In genomic region chr5:21654551-21654950, GRCh38 we compare ENCODE assay signal across 32 cellular contexts.
"Had no signal": no experiment of that assay in that cellular context is flagged by ENCODE, and none has a peak within 500 bp of the region (broad histone marks: within the 10 kb centered on the region; RNA-seq: fewer than 3 reads in every experiment).

No MANE protein-coding gene starts in this region.

- H3K27ac Mint-ChIP-seq: naive B cell; naive thymus-derived CD4-positive, alpha-beta T cell; naive thymus-derived CD8-positive, alpha-beta T cell; natural killer cell; natural killer cell treated with Interleukin-12 subunit alpha and Interleukin-12 subunit beta and Interleukin-15 and Interleukin-18, amount 100 ng/mL, for 72 hours; nephron progenitor cell; neural progenitor cell; progenitor cell of endocrine pancreas had no signal

- H3K36me3 ChIP-seq: neural progenitor cell, neutrophil, ovary, prostate gland, right atrium auricular region, right lobe of liver, sigmoid colon, spleen had no signal

- H3K79me2 ChIP-seq: parathyroid adenoma had no signal

- FAIRE-seq: small intestine had no signal

- H3K9me3 ChIP-seq: neutrophil, ovary, prostate gland, psoas muscle, right atrium auricular region, right lobe of liver, sigmoid colon, spleen had no signal

- H3K27me3 Mint-ChIP-seq: naive B cell; naive thymus-derived CD4-positive, alpha-beta T cell; naive thymus-derived CD8-positive, alpha-beta T cell; natural killer cell treated with Interleukin-12 subunit alpha and Interleukin-12 subunit beta and Interleukin-15 and Interleukin-18, amount 100 ng/mL, for 72 hours; progenitor cell of endocrine pancreas had no signal

- DNase-seq: naive B cell; naive thymus-derived CD4-positive, alpha-beta T cell; naive thymus-derived CD8-positive, alpha-beta T cell; natural killer cell; nephron progenitor cell; nucleus accumbens; occipital lobe; ovary; posterior cingulate gyrus; psoas muscle; retina; right cardiac atrium; right lobe of liver; sigmoid colon; small intestine; spleen; stimulated activated CD4-positive, alpha-beta T cell treated with anti-CD3 and anti-CD28 coated beads, Interleukin-12 subunit alpha, Interleukin-12 subunit beta, amount 100 ng/mL, for 4 hours; stimulated activated CD4-positive, alpha-beta T cell treated with anti-CD3 and anti-CD28 coated beads, Interleukin-15, amount 100 ng/mL, for 24 hours; stimulated activated CD4-positive, alpha-beta T cell treated with anti-CD3 and anti-CD28 coated beads, Interleukin-1b, Interleukin-23, amount 100 ng/mL, for 48 hours; stimulated activated CD4-positive, alpha-beta T cell treated with anti-CD3 and anti-CD28 coated beads, Interleukin-2, amount 100 ng/mL, for 24 hours had no signal

- H3K4me1 ChIP-seq: neural progenitor cell, parathyroid adenoma, prostate gland, psoas muscle, right atrium auricular region, right lobe of liver, sigmoid colon, spleen had no signal

- H3K27me3 ChIP-seq: neural progenitor cell, neutrophil, ovary, right atrium auricular region, right lobe of liver, sigmoid colon, spleen had no signal

- H3K4me3 Mint-ChIP-seq: naive B cell; naive thymus-derived CD4-positive, alpha-beta T cell; naive thymus-derived CD8-positive, alpha-beta T cell; natural killer cell; natural killer cell treated with Interleukin-12 subunit alpha and Interleukin-12 subunit beta and Interleukin-15 and Interleukin-18, amount 100 ng/mL, for 72 hours; nephron; nephron progenitor cell; neural crest cell; neural progenitor cell had no signal

- H3K4me3 ChIP-seq: neural progenitor cell, ovary, prostate gland, psoas muscle, right atrium auricular region, right lobe of liver, sigmoid colon, skin epidermis, smooth muscle cell, spleen had no signal

- ATAC-seq: naive thymus-derived CD4-positive, alpha-beta T cell; naive thymus-derived CD8-positive, alpha-beta T cell; natural killer cell; natural killer cell treated with Interleukin-12 subunit alpha and Interleukin-12 subunit beta and Interleukin-15 and Interleukin-18, amount 100 ng/mL, for 72 hours; psoas muscle; right cardiac atrium; right lobe of liver; sciatic nerve had no signal

- H3K4me1 Mint-ChIP-seq: naive B cell; naive thymus-derived CD4-positive, alpha-beta T cell; naive thymus-derived CD8-positive, alpha-beta T cell; natural killer cell; nephron; neural crest cell had no signal

- H2AFZ ChIP-seq: neural progenitor cell, parathyroid adenoma had no signal

- H3K9me3 Mint-ChIP-seq: nephron, nephron progenitor cell, neural crest cell, neural progenitor cell had no signal

- H3K27ac ChIP-seq: neural progenitor cell, neutrophil, ovary, parathyroid adenoma, prostate gland, psoas muscle, right atrium auricular region, right lobe of liver, sigmoid colon, skin epidermis, spleen had no signal

- H3K4me2 ChIP-seq: neural progenitor cell, smooth muscle cell had no signal

- H3K36me3 Mint-ChIP-seq: naive B cell; naive thymus-derived CD4-positive, alpha-beta T cell; naive thymus-derived CD8-positive, alpha-beta T cell; natural killer cell; natural killer cell treated with Interleukin-12 subunit alpha and Interleukin-12 subunit beta and Interleukin-15 and Interleukin-18, amount 100 ng/mL, for 72 hours; neural progenitor cell had no signal
